In genomic region chr4:165208741-165209388, GRCh38 we compare ENCODE assay signal across 8 cellular contexts. TPM values are rescaled to one million over a fixed set of nuclear protein-coding genes. Genes with fewer than 3 reads are reported as not detected.
DNase-seq lines count a peak whose midpoint lies in the region; ATAC-seq and TF ChIP-seq lines count a peak whose summit lies in the region.

No MANE protein-coding gene starts in this region.

- H3K9ac ChIP-seq in iPS-15b (ENCODE audit: low read depth, low read length) (no peak overlapping the region), subcutaneous abdominal adipose tissue (ENCODE audit: low read length in 5 of 5) (peak overlapping the region in 1 of 5 donors; percentile 71)

- no peak overlapping the region for H3K27ac Mint-ChIP-seq in activated CD4-positive, alpha-beta memory T cell treated with anti-CD3 and anti-CD28 coated beads for 36 hours

- H3K36me3 ChIP-seq in heart right ventricle (no peaks in the 10 kb centered on the region), iPS-15b (ENCODE audit: control insufficient read depth, insufficient read depth, low read length) (no peaks in the 10 kb centered on the region), subcutaneous abdominal adipose tissue (ENCODE audit: control insufficient read depth in 5 of 5, insufficient read depth in 5 of 5, low read length in 5 of 5) (no peaks in the 10 kb centered on the region)

- H3K27ac ChIP-seq in heart right ventricle (peak overlapping the region in 2 of 10 donors; percentile 86 to 93), subcutaneous abdominal adipose tissue (ENCODE audit: low read depth, low read length) (no peak overlapping the region)

- WGBS in heart right ventricle, 2 donors: 37% methylated on average over 10 of the region's 10 CpGs

- H3K4me1 Mint-ChIP-seq in activated CD4-positive, alpha-beta memory T cell treated with anti-CD3 and anti-CD28 coated beads for 36 hours (ENCODE audit: low read depth): peaks cover 70% of the 10 kb centered on the region

- H3K4me3 ChIP-seq in heart right ventricle (peak overlapping the region in 9 of 10 donors; percentile 76 to 91 (median 86)), iPS-15b (ENCODE audit: low read depth, low read length) (peak overlapping the region; percentile 85), subcutaneous abdominal adipose tissue (ENCODE audit: low read depth in 1 of 5, low read length in 5 of 5) (peak overlapping the region; percentile 84 to 98 (median 94))

- no peaks in the 10 kb centered on the region for H3K36me3 Mint-ChIP-seq in activated CD4-positive, alpha-beta memory T cell treated with anti-CD3 and anti-CD28 coated beads for 36 hours

- intact Hi-C loops in heart right ventricle (cut with DNase I) (loop anchor here in 9 of 10 donors (5.0 to 10.0 kb wide), 3 partner anchors 74 to 118 kb away; partner anchors contain the start of gene MSMO1 (in 9 of the 9)), Right ventricle myocardium superior (cut with DNase I) (loop anchor here (10.0 kb wide), 1 partner anchor 116 kb away; the partner anchor contains the start of gene MSMO1)
- intact Hi-C loops in activated CD4-positive, alpha-beta memory T cell treated with anti-CD3 and anti-CD28 coated beads for 36 hours (cut with micrococcal nuclease): loop anchor here (2.0 to 10.0 kb wide), 4 partner anchors 40 to 1714 kb away; partner anchors contain the start of genes TMA16 and TMEM192

- no peaks in the 10 kb centered on the region for H3K27me3 Mint-ChIP-seq in activated CD4-positive, alpha-beta memory T cell treated with anti-CD3 and anti-CD28 coated beads for 36 hours

- POLR2A ChIA-PET in activated CD4-positive, alpha-beta memory T cell treated with anti-CD3 and anti-CD28 coated beads for 36 hours (lab: Charles Lee): interaction anchor here (0.5 to 1.9 kb wide), 2 partner anchors 18 to 147 kb away, joined by 3 to 7 read pairs; no protein-coding TSS in a partner anchor

- CTCF ChIA-PET in activated CD4-positive, alpha-beta memory T cell treated with anti-CD3 and anti-CD28 coated beads for 36 hours (lab: Charles Lee): interaction anchor here (0.5 to 1.5 kb wide), 3 partner anchors 76 to 96 kb away, joined by 3 to 6 read pairs (median 5); partner anchors contain the start of gene TMEM192

- no peak for ATAC-seq in heart right ventricle
- ATAC-seq in Right ventricle myocardium superior (ENCODE audit: poor library complexity): no peak
- ATAC-seq in GM19324 (IDR thresholded peaks at IDR 0.05; ENCODE audit: low FRiP score, unreplicated experiment): no peak
- no peak for ATAC-seq in HG03469 (IDR thresholded peaks at IDR 0.05; ENCODE audit: unreplicated experiment)

- DNase-seq in heart right ventricle (no peak), Right ventricle myocardium superior (no peak), NCI-H774 (lab: John Stamatoyannopoulos, UW) (no peak)
- DNase-seq in activated CD4-positive, alpha-beta memory T cell treated with anti-CD3 and anti-CD28 coated beads for 36 hours: peak; percentile 53

- H3K9me3 ChIP-seq in heart right ventricle: no peaks in the 10 kb centered on the region
- H3K9me3 ChIP-seq in iPS-15b (ENCODE audit: control insufficient read depth, insufficient read depth, low read length): no peaks in the 10 kb centered on the region
- no peaks in the 10 kb centered on the region for H3K9me3 ChIP-seq in subcutaneous abdominal adipose tissue (ENCODE audit: control insufficient read depth in 5 of 5, low read length in 5 of 5)

- H3K4me1 ChIP-seq in heart right ventricle (peaks cover 4 to 75% (median 24%) of the 10 kb centered on the region in 9 donors), iPS-15b (ENCODE audit: control insufficient read depth, insufficient read depth, low read length) (peaks cover 10% of the 10 kb centered on the region), subcutaneous abdominal adipose tissue (ENCODE audit: control insufficient read depth in 5 of 5, insufficient read depth in 5 of 5, low read length in 5 of 5) (peaks cover 7 to 24% (median 22%) of the 10 kb centered on the region in 5 donors)

- H3K4me3 Mint-ChIP-seq in activated CD4-positive, alpha-beta memory T cell treated with anti-CD3 and anti-CD28 coated beads for 36 hours: peak overlapping the region; percentile 88

- H3K27me3 ChIP-seq in heart right ventricle: no peaks in the 10 kb centered on the region
- H3K27me3 ChIP-seq in iPS-15b (ENCODE audit: control insufficient read depth, insufficient read depth, low read length): peaks cover 21% of the 10 kb centered on the region
- no peaks in the 10 kb centered on the region for H3K27me3 ChIP-seq in subcutaneous abdominal adipose tissue (ENCODE audit: control insufficient read depth in 5 of 5, insufficient read depth in 4 of 5, low read length in 5 of 5)

- TF ChIP-seq CTCF in heart right ventricle (IDR thresholded peaks at IDR 0.05): no peak

- H3K9me3 Mint-ChIP-seq in activated CD4-positive, alpha-beta memory T cell treated with anti-CD3 and anti-CD28 coated beads for 36 hours: no peaks in the 10 kb centered on the region

RNA-seq across cellular contexts. Expression of gene KLHL2, which starts 1.5 kb away (rescaled TPM):
- total RNA-seq in heart right ventricle: 10 to 100 TPM in 7 of 10 donors, 1 to 10 TPM in 3; 6.0 to 14.7 (median 10.9) TPM
- 1 to 10 TPM; 6.1 to 9.1 TPM for polyA plus RNA-seq in heart right ventricle
- 7.3 TPM for total RNA-seq in Right ventricle myocardium superior
- 10 to 100 TPM; 25.0 to 26.0 TPM for total RNA-seq in activated CD4-positive, alpha-beta memory T cell treated with anti-CD3 and anti-CD28 coated beads for 36 hours
